20 cellular contexts compared by ENCODE assay signal in genomic region chr17:47990962-47991731, GRCh38. TPM values are rescaled to one million over a fixed set of nuclear protein-coding genes. Genes with fewer than 3 reads are reported as not detected.
DNase-seq lines count a peak whose midpoint lies in the region; ATAC-seq and TF ChIP-seq lines count a peak whose summit lies in the region.
"Had no signal": no experiment of that assay in that cellular context is flagged by ENCODE, and none has a peak within 500 bp of the region (broad histone marks: within the 10 kb centered on the region; RNA-seq: fewer than 3 reads in every experiment).

No MANE protein-coding gene starts in this region.

- H2AK5ac ChIP-seq in H9 (ENCODE audit: insufficient read length, low read length), result no peak overlapping the region

- H3K4me2 ChIP-seq in H9 (ENCODE audit: insufficient read depth, insufficient read length, low read length), result no peak overlapping the region
- H3K4me2 ChIP-seq in neural cell (ENCODE audit: low read length), result peak overlapping the region; percentile 28
- H3K4me2 ChIP-seq: BLaER1 had no signal

- H3K27me3 ChIP-seq in H9 (ENCODE audit: insufficient read depth, low read length) (no peaks in the 10 kb centered on the region), ectodermal cell (ENCODE audit: control insufficient read depth, insufficient read depth, low read length, poor library complexity, severe bottlenecking) (no peaks in the 10 kb centered on the region), neural cell (ENCODE audit: insufficient read depth, low read depth, low read length) (no peaks in the 10 kb centered on the region)
- H3K27me3 ChIP-seq: BLaER1, tibial nerve had no signal

- H3K9me3 Mint-ChIP-seq in H9, result no peaks in the 10 kb centered on the region; a peak in 1 of 5 replicates
- no peaks in the 10 kb centered on the region for H3K9me3 Mint-ChIP-seq in activated T-cell treated with anti-CD3 and anti-CD28 coated beads, Interleukin-2, amount 50 U/mL, for 72 hours

- H3K9me2 ChIP-seq in neural cell (ENCODE audit: insufficient read depth, low read length), result no peaks in the 10 kb centered on the region

- H4K8ac ChIP-seq in H9 (replicated peaks; ENCODE audit: insufficient read length, low read depth, low read length), result no peak overlapping the region

- H3K79me1 ChIP-seq in H9 (ENCODE audit: insufficient read depth, low read depth, low read length, poor library complexity, severe bottlenecking), result no peaks in the 10 kb centered on the region

- H3K27ac Mint-ChIP-seq in H9, result peak overlapping the region in 2 of 3 experiments; percentile 63 to 85; a peak in 2 of 7 replicates
- no peak overlapping the region for H3K27ac Mint-ChIP-seq in activated T-cell treated with anti-CD3 and anti-CD28 coated beads, Interleukin-2, amount 50 U/mL, for 72 hours
- H3K27ac Mint-ChIP-seq: activated naive CD8-positive, alpha-beta T cell had no signal

- WGBS in H9 (ENCODE audit: extremely low coverage, insufficient read length, low lambda C conversion rate), result no CpG with 5 or more reads among the region's 14 CpGs
- 1% methylated on average over 14 of the region's 14 CpGs for whole genome bisulfite sequencing in ectodermal cell, 2 experiments

- H4K20me1 ChIP-seq in H9 (ENCODE audit: control insufficient read depth, insufficient read depth, insufficient read length), result no peaks in the 10 kb centered on the region
- H4K20me1 ChIP-seq in neural cell (ENCODE audit: insufficient read depth), result no peaks in the 10 kb centered on the region
- H4K20me1 ChIP-seq: BLaER1 had no signal

- no peaks in the 10 kb centered on the region; a peak in 1 of 7 replicates for H3K36me3 Mint-ChIP-seq in H9 (ENCODE audit: insufficient read depth in 1 of 3, low read depth in 3 of 3)
- H3K36me3 Mint-ChIP-seq in activated T-cell treated with anti-CD3 and anti-CD28 coated beads, Interleukin-2, amount 50 U/mL, for 72 hours (ENCODE audit: insufficient read depth in 2 of 2), result no peaks in the 10 kb centered on the region
- H3K36me3 Mint-ChIP-seq: activated naive CD8-positive, alpha-beta T cell had no signal

- H2BK15ac ChIP-seq in H9 (ENCODE audit: low read depth, low read length), result no peak overlapping the region

- no peak overlapping the region for H2BK12ac ChIP-seq in H9 (ENCODE audit: insufficient read length, low read depth, low read length)

- H3K9me3 ChIP-seq in H9 (ENCODE audit: control insufficient read depth, low read depth, low read length), result no peaks in the 10 kb centered on the region
- no peaks in the 10 kb centered on the region for H3K9me3 ChIP-seq in ectodermal cell (ENCODE audit: control insufficient read depth, low read length)
- H3K9me3 ChIP-seq in neural cell (ENCODE audit: low read length), result no peaks in the 10 kb centered on the region
- H3K9me3 ChIP-seq: BLaER1, tibial nerve had no signal

- DNase-seq in H9 (peak; percentile 77), NCI-H146 treated with DMSO at 0.1 percent for 48 hours (lab: John Stamatoyannopoulos, UW; ENCODE audit: unreplicated experiment) (peak; percentile 61), NAMALWA (ENCODE audit: low spot score) (no peak)
- no peak for DNase-seq in activated T-cell treated with anti-CD3 and anti-CD28 coated beads, Interleukin-2, amount 50 U/mL, for 72 hours
- DNase-seq: activated T-cell treated with anti-CD3 and anti-CD28 coated beads for 4 hours; DMS53; stimulated activated CD4-positive, alpha-beta T cell treated with anti-CD3 and anti-CD28 coated beads, Interleukin-4, amount 100 ng/mL, for 4 hours; T-helper 1 cell had no signal

- peaks cover 77 to 88% of the 10 kb centered on the region in 2 experiments for H3K4me1 Mint-ChIP-seq in H9
- H3K4me1 Mint-ChIP-seq in activated T-cell treated with anti-CD3 and anti-CD28 coated beads, Interleukin-2, amount 50 U/mL, for 72 hours (ENCODE audit: low read depth), result no peaks in the 10 kb centered on the region

- no peak overlapping the region for H3K14ac ChIP-seq in H9 (ENCODE audit: insufficient read depth, low read length)

- H3K4me3 Mint-ChIP-seq in H9, result peak overlapping the region in 1 of 2 experiments; percentile 54; a peak in 1 of 5 replicates
- no peak overlapping the region for H3K4me3 Mint-ChIP-seq in activated T-cell treated with anti-CD3 and anti-CD28 coated beads, Interleukin-2, amount 50 U/mL, for 72 hours
- H3K4me3 Mint-ChIP-seq: activated naive CD8-positive, alpha-beta T cell had no signal

- H3K23me2 ChIP-seq in H9 (ENCODE audit: insufficient read length, low read depth, low read length, poor library complexity, severe bottlenecking), result peaks cover 3% of the 10 kb centered on the region

- H3K4ac ChIP-seq in H9 (ENCODE audit: low read depth, low read length), result no peak overlapping the region

- H3T11ph ChIP-seq in H9 (ENCODE audit: low read length), result no peak overlapping the region

- H3K27ac ChIP-seq in H9 (ENCODE audit: insufficient read length, low read depth, low read length) (no peak overlapping the region), ectodermal cell (ENCODE audit: insufficient read depth, low read depth, low read length, poor library complexity, severe bottlenecking) (peak overlapping the region; percentile 92), neural cell (ENCODE audit: low read length) (peak overlapping the region; percentile 65)
- H3K27ac ChIP-seq: BLaER1, HL-60, tibial nerve had no signal

- no peak overlapping the region for H3K56ac ChIP-seq in H9 (ENCODE audit: insufficient read length, low read depth, low read length)

- H2AFZ ChIP-seq in H9 (ENCODE audit: low read length) (no peak overlapping the region), neural cell (ENCODE audit: low read depth, low read length) (no peak overlapping the region)

- no peak overlapping the region for H4K5ac ChIP-seq in H9 (ENCODE audit: insufficient read length, low read depth, low read length)

- H3K36me3 ChIP-seq in ectodermal cell (ENCODE audit: control insufficient read depth, insufficient read depth, low read length), result no peaks in the 10 kb centered on the region
- no peaks in the 10 kb centered on the region for H3K36me3 ChIP-seq in neural cell (ENCODE audit: insufficient read depth, low read length)
- H3K36me3 ChIP-seq: BLaER1, tibial nerve had no signal

- H3K27me3 Mint-ChIP-seq in H9 (ENCODE audit: low read depth), result peaks cover 3% of the 10 kb centered on the region
- H3K27me3 Mint-ChIP-seq in activated T-cell treated with anti-CD3 and anti-CD28 coated beads, Interleukin-2, amount 50 U/mL, for 72 hours (ENCODE audit: low read depth), result no peaks in the 10 kb centered on the region
- H3K27me3 Mint-ChIP-seq: activated naive CD8-positive, alpha-beta T cell had no signal

- H2BK5ac ChIP-seq in H9 (ENCODE audit: insufficient read length, low read length), result no peak overlapping the region

- no peaks in the 10 kb centered on the region for H3K79me2 ChIP-seq in H9 (ENCODE audit: insufficient read depth, low read length)
- H3K79me2 ChIP-seq in neural cell (replicated peaks; ENCODE audit: insufficient read depth, low read length), result no peaks in the 10 kb centered on the region

- no peak for TF ChIP-seq RAD21 in neural cell (conservative IDR thresholded peaks at IDR 0.05)

- peaks cover 7% of the 10 kb centered on the region; the same call in 1 of the 2 replicates for H3K4me1 ChIP-seq in H9 (ENCODE audit: insufficient read depth, low read length)
- H3K4me1 ChIP-seq in ectodermal cell (ENCODE audit: control insufficient read depth, insufficient read depth, low read length), result peaks cover 85% of the 10 kb centered on the region

- TF ChIP-seq CTCF in H9 (conservative IDR thresholded peaks at IDR 0.05) (no peak), neural cell (IDR thresholded peaks at IDR 0.05; ENCODE audit: poor library complexity, severe bottlenecking) (peak; percentile 26)

- no peak overlapping the region for H4K91ac ChIP-seq in H9 (ENCODE audit: insufficient read length, low read depth, low read length)

- H3F3A ChIP-seq in neural cell (ENCODE audit: insufficient read depth, low read length, poor library complexity, severe bottlenecking), result no peaks in the 10 kb centered on the region

- TF ChIP-seq EP300 in neural cell (conservative IDR thresholded peaks at IDR 0.05; ENCODE audit: poor library complexity, severe bottlenecking), result peak; percentile 16

- no peak overlapping the region for H2BK20ac ChIP-seq in H9 (ENCODE audit: low read depth, low read length, poor library complexity, severe bottlenecking)

- H3K4me3 ChIP-seq in ectodermal cell (ENCODE audit: insufficient read depth, low read depth, low read length), result no peak overlapping the region
- H3K4me3 ChIP-seq in neural cell (ENCODE audit: low read length), result peak overlapping the region; percentile 44
- H3K4me3 ChIP-seq: BLaER1, tibial nerve had no signal

- no peak overlapping the region for H3K9ac ChIP-seq in H9 (ENCODE audit: extremely low read depth, insufficient read length, low read length)
- peak overlapping the region; percentile 46 for H3K9ac ChIP-seq in neural cell (ENCODE audit: low read length)
- H3K9ac ChIP-seq: BLaER1 had no signal

- ATAC-seq in HG03439 (IDR thresholded peaks at IDR 0.05; ENCODE audit: unreplicated experiment) (no peak), HG03571 (IDR thresholded peaks at IDR 0.05; ENCODE audit: unreplicated experiment) (no peak)
- no peak for ATAC-seq in activated T-cell treated with anti-CD3 and anti-CD28 coated beads, Interleukin-2, amount 50 U/mL, for 72 hours (replicated peaks in 1 of 2)
- ATAC-seq: activated CD4-positive, CD25-positive, alpha-beta regulatory T cell treated with anti-CD3 and anti-CD28 coated beads, Interleukin-2, amount 50 U/mL, for 24 hours; HCT116 had no signal

- no peak overlapping the region for H3K18ac ChIP-seq in H9 (ENCODE audit: insufficient read length, low read depth, low read length)

- H3K23ac ChIP-seq in H9 (ENCODE audit: insufficient read length, low read depth, low read length), result no peak overlapping the region

- H2BK120ac ChIP-seq in H9 (ENCODE audit: low read depth, low read length, poor library complexity, severe bottlenecking), result no peak overlapping the region

RNA-seq across cellular contexts. Expression of gene CDK5RAP3, which starts 20.2 kb away (rescaled TPM):
- total RNA-seq in H9 (2021), result 144 and 149 TPM in 2 replicates
- polyA plus RNA-seq in ectodermal cell (2013, experiment 1 of 4), result 287 TPM
- 274 TPM for polyA plus RNA-seq in ectodermal cell (2013, experiment 2 of 4)
- 213 TPM for polyA plus RNA-seq in ectodermal cell (2013, experiment 3 of 4)
- 230 TPM for polyA plus RNA-seq in ectodermal cell (2013, experiment 4 of 4)
- 343 and 358 TPM in 2 replicates for polyA plus RNA-seq in neural cell
- 70.8 and 77.7 TPM in 2 replicates for polyA minus RNA-seq in neural cell
- 100 to 1,000 TPM; 232 to 255 TPM for total RNA-seq in activated T-cell treated with anti-CD3 and anti-CD28 coated beads, Interleukin-2, amount 50 U/mL, for 72 hours

RNA-seq across cellular contexts. Expression of gene PRR15L, which starts 33.5 kb away (rescaled TPM):
- not detected in 2 replicates for total RNA-seq in H9 (2021)
- not detected for polyA plus RNA-seq in ectodermal cell (2013, experiment 1 of 4)
- polyA plus RNA-seq in ectodermal cell (2013, experiment 2 of 4), result 0.12 TPM
- not detected for polyA plus RNA-seq in ectodermal cell (2013, experiment 3 of 4)
- polyA plus RNA-seq in ectodermal cell (2013, experiment 4 of 4), result not detected
- polyA plus RNA-seq in neural cell, result not detected in 2 replicates
- not detected in 2 replicates for polyA minus RNA-seq in neural cell
- total RNA-seq in activated T-cell treated with anti-CD3 and anti-CD28 coated beads, Interleukin-2, amount 50 U/mL, for 72 hours, result not detected
- total RNA-seq: cardiac septum, M059J, tibial nerve had no signal

RNA-seq across cellular contexts. Expression of gene COPZ2, which starts 46.5 kb away (rescaled TPM):
- total RNA-seq in H9 (2021), result 0.68 and 0.77 TPM in 2 replicates
- 1.5 TPM for polyA plus RNA-seq in ectodermal cell (2013, experiment 1 of 4)
- polyA plus RNA-seq in ectodermal cell (2013, experiment 2 of 4), result 0.69 TPM
- polyA plus RNA-seq in ectodermal cell (2013, experiment 3 of 4), result 0.96 TPM
- 2.1 TPM for polyA plus RNA-seq in ectodermal cell (2013, experiment 4 of 4)
- not detected in 2 replicates for polyA plus RNA-seq in neural cell
- polyA minus RNA-seq in neural cell, result not detected in 2 replicates
- 10 to 100 TPM; 11.7 to 14.2 TPM for total RNA-seq in activated T-cell treated with anti-CD3 and anti-CD28 coated beads, Interleukin-2, amount 50 U/mL, for 72 hours

RNA-seq across cellular contexts. Expression of gene PNPO, which starts 49.8 kb away (rescaled TPM):
- 6.7 and 7.3 TPM in 2 replicates for total RNA-seq in H9 (2021)
- polyA plus RNA-seq in ectodermal cell (2013, experiment 1 of 4), result 13.1 TPM
- 12.6 TPM for polyA plus RNA-seq in ectodermal cell (2013, experiment 2 of 4)
- polyA plus RNA-seq in ectodermal cell (2013, experiment 3 of 4), result 7.5 TPM
- polyA plus RNA-seq in ectodermal cell (2013, experiment 4 of 4), result 11.0 TPM
- 1.7 and 2.0 TPM in 2 replicates for polyA plus RNA-seq in neural cell
- polyA minus RNA-seq in neural cell, result 3.4 TPM in 2 replicates
- 10 to 100 TPM; 18.4 to 30.1 TPM for total RNA-seq in activated T-cell treated with anti-CD3 and anti-CD28 coated beads, Interleukin-2, amount 50 U/mL, for 72 hours

RNA-seq across cellular contexts. Expression of gene NFE2L1, which starts 57.0 kb away (rescaled TPM):
- total RNA-seq in H9 (2021), result 158 and 161 TPM in 2 replicates
- 140 TPM for polyA plus RNA-seq in ectodermal cell (2013, experiment 1 of 4)
- 152 TPM for polyA plus RNA-seq in ectodermal cell (2013, experiment 2 of 4)
- 101 TPM for polyA plus RNA-seq in ectodermal cell (2013, experiment 3 of 4)
- 109 TPM for polyA plus RNA-seq in ectodermal cell (2013, experiment 4 of 4)
- polyA plus RNA-seq in neural cell, result 48.4 and 67.1 TPM in 2 replicates
- 82.2 and 96.9 TPM in 2 replicates for polyA minus RNA-seq in neural cell
- total RNA-seq in activated T-cell treated with anti-CD3 and anti-CD28 coated beads, Interleukin-2, amount 50 U/mL, for 72 hours, result 100 to 1,000 TPM; 214 to 237 TPM

Comparison
In these comparisons a context has a peak if more than half of its experiments do, and no peak if none do; other contexts are left out.
1. DNase-seq: peak in H9 (single experiment) and NCI-H146 treated with DMSO at 0.1 percent for 48 hours (single experiment); none in activated T-cell treated with anti-CD3 and anti-CD28 coated beads, Interleukin-2, amount 50 U/mL, for 72 hours (0 of 2) and NAMALWA (single experiment).